Comparison of ENCODE assay signal across 1 cellular context in genomic region chr3:15654096-15654495, GRCh38.
TF ChIP-seq lines count a peak whose summit lies in the region.

No MANE protein-coding gene starts in this region.

TF ChIP-seq in GM23338, 12 proteins besides CTCF, POLR2A, EP300 and RAD21 (continued from another document):
- TF ChIP-seq, protein P1, sequence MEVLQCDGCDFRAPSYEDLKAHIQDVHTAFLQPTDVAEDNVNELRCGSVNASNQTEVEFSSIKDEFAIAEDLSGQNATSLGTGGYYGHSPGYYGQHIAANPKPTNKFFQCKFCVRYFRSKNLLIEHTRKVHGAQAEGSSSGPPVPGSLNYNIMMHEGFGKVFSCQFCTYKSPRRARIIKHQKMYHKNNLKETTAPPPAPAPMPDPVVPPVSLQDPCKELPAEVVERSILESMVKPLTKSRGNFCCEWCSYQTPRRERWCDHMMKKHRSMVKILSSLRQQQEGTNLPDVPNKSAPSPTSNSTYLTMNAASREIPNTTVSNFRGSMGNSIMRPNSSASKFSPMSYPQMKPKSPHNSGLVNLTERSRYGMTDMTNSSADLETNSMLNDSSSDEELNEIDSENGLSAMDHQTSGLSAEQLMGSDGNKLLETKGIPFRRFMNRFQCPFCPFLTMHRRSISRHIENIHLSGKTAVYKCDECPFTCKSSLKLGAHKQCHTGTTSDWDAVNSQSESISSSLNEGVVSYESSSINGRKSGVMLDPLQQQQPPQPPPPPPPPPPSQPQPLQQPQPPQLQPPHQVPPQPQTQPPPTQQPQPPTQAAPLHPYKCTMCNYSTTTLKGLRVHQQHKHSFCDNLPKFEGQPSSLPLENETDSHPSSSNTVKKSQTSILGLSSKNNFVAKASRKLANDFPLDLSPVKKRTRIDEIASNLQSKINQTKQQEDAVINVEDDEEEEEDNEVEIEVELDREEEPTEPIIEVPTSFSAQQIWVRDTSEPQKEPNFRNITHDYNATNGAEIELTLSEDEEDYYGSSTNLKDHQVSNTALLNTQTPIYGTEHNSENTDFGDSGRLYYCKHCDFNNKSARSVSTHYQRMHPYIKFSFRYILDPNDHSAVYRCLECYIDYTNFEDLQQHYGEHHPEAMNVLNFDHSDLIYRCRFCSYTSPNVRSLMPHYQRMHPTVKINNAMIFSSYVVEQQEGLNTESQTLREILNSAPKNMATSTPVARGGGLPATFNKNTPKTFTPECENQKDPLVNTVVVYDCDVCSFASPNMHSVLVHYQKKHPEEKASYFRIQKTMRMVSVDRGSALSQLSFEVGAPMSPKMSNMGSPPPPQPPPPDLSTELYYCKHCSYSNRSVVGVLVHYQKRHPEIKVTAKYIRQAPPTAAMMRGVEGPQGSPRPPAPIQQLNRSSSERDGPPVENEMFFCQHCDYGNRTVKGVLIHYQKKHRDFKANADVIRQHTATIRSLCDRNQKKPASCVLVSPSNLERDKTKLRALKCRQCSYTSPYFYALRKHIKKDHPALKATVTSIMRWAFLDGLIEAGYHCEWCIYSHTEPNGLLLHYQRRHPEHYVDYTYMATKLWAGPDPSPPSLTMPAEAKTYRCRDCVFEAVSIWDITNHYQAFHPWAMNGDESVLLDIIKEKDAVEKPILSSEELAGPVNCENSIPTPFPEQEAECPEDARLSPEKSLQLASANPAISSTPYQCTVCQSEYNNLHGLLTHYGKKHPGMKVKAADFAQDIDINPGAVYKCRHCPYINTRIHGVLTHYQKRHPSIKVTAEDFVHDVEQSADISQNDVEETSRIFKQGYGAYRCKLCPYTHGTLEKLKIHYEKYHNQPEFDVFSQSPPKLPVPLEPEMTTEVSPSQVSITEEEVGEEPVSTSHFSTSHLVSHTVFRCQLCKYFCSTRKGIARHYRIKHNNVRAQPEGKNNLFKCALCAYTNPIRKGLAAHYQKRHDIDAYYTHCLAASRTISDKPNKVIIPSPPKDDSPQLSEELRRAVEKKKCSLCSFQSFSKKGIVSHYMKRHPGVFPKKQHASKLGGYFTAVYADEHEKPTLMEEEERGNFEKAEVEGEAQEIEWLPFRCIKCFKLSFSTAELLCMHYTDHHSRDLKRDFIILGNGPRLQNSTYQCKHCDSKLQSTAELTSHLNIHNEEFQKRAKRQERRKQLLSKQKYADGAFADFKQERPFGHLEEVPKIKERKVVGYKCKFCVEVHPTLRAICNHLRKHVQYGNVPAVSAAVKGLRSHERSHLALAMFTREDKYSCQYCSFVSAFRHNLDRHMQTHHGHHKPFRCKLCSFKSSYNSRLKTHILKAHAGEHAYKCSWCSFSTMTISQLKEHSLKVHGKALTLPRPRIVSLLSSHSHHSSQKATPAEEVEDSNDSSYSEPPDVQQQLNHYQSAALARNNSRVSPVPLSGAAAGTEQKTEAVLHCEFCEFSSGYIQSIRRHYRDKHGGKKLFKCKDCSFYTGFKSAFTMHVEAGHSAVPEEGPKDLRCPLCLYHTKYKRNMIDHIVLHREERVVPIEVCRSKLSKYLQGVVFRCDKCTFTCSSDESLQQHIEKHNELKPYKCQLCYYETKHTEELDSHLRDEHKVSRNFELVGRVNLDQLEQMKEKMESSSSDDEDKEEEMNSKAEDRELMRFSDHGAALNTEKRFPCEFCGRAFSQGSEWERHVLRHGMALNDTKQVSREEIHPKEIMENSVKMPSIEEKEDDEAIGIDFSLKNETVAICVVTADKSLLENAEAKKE (CRISPR knock-in tag; IDR thresholded peaks at IDR 0.05) = no peak
- TF ChIP-seq, protein P2, sequence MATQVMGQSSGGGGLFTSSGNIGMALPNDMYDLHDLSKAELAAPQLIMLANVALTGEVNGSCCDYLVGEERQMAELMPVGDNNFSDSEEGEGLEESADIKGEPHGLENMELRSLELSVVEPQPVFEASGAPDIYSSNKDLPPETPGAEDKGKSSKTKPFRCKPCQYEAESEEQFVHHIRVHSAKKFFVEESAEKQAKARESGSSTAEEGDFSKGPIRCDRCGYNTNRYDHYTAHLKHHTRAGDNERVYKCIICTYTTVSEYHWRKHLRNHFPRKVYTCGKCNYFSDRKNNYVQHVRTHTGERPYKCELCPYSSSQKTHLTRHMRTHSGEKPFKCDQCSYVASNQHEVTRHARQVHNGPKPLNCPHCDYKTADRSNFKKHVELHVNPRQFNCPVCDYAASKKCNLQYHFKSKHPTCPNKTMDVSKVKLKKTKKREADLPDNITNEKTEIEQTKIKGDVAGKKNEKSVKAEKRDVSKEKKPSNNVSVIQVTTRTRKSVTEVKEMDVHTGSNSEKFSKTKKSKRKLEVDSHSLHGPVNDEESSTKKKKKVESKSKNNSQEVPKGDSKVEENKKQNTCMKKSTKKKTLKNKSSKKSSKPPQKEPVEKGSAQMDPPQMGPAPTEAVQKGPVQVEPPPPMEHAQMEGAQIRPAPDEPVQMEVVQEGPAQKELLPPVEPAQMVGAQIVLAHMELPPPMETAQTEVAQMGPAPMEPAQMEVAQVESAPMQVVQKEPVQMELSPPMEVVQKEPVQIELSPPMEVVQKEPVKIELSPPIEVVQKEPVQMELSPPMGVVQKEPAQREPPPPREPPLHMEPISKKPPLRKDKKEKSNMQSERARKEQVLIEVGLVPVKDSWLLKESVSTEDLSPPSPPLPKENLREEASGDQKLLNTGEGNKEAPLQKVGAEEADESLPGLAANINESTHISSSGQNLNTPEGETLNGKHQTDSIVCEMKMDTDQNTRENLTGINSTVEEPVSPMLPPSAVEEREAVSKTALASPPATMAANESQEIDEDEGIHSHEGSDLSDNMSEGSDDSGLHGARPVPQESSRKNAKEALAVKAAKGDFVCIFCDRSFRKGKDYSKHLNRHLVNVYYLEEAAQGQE (IDR thresholded peaks at IDR 0.05; ENCODE audit: unreplicated experiment) = no peak
- TF ChIP-seq EZH2phosphoT487 (IDR thresholded peaks at IDR 0.05; ENCODE audit: unreplicated experiment) (no peak), ZNF114 (CRISPR knock-in tag; IDR thresholded peaks at IDR 0.05) (no peak)
